1 cellular context compared by ENCODE assay signal in genomic region chr16:69465881-69466280, GRCh38.
TF ChIP-seq lines count a peak whose summit lies in the region.

No MANE protein-coding gene starts in this region.

TF ChIP-seq in HepG2, 621 proteins besides CTCF, POLR2A, EP300 and RAD21 (continued from another document and continues in another):
- TF ChIP-seq ZBTB10 (CRISPR knock-in tag; IDR thresholded peaks at IDR 0.05; ENCODE audit: borderline replicate concordance) (no peak), ZNF331 (CRISPR knock-in tag; IDR thresholded peaks at IDR 0.05) (no peak; the same call in 1 of the 2 replicates), ZNF556 (CRISPR knock-in tag; IDR thresholded peaks at IDR 0.05; ENCODE audit: borderline replicate concordance) (no peak), HOMEZ (CRISPR knock-in tag; IDR thresholded peaks at IDR 0.05; ENCODE audit: low read depth) (peak; percentile 54), FOXK2 (IDR thresholded peaks at IDR 0.05) (no peak), TP53 (CRISPR knock-in tag; conservative IDR thresholded peaks at IDR 0.05) (no peak), ARID5B (CRISPR knock-in tag; IDR thresholded peaks at IDR 0.05) (peak; percentile 77), NKX3-1 (CRISPR knock-in tag; IDR thresholded peaks at IDR 0.05) (0 out of 2 replicates have a peak, but pooled peaks have one; percentile 27), AGO2 (optimal IDR thresholded peaks at IDR 0.05; ENCODE audit: low read depth, low read length) (no peak), ZFP62 (CRISPR knock-in tag; IDR thresholded peaks at IDR 0.05) (no peak), FOXJ3 (CRISPR knock-in tag; IDR thresholded peaks at IDR 0.05; ENCODE audit: borderline replicate concordance) (0 out of 2 replicates have a peak, but pooled peaks have one; percentile 61), CBX1 (IDR thresholded peaks at IDR 0.05; ENCODE audit: low read depth) (no peak), UBTF (CRISPR knock-in tag; IDR thresholded peaks at IDR 0.05) (no peak), MED1 (CRISPR knock-in tag; IDR thresholded peaks at IDR 0.05) (peak; percentile 58), NR2F6 (IDR thresholded peaks at IDR 0.05) (peak; percentile 76), NR2F6 (CRISPR knock-in tag; IDR thresholded peaks at IDR 0.05) (peak; percentile 66), NRL (CRISPR knock-in tag; IDR thresholded peaks at IDR 0.05; ENCODE audit: borderline replicate concordance) (no peak), FOXA1 (IDR thresholded peaks at IDR 0.05) (no peak), FOXA1 (CRISPR knock-in tag; IDR thresholded peaks at IDR 0.05) (peak; percentile 12; the same call in 1 of the 2 replicates), NFIB (CRISPR knock-in tag; IDR thresholded peaks at IDR 0.05; ENCODE audit: borderline replicate concordance) (no peak), HCFC1 (IDR thresholded peaks at IDR 0.05; ENCODE audit: low read depth, low read length) (no peak), RERE (CRISPR knock-in tag; IDR thresholded peaks at IDR 0.05; ENCODE audit: low read depth) (no peak), ATF1 (CRISPR knock-in tag; IDR thresholded peaks at IDR 0.05) (no peak), YEATS2 (CRISPR knock-in tag; IDR thresholded peaks at IDR 0.05; ENCODE audit: borderline replicate concordance) (no peak), JARID2 (CRISPR knock-in tag; IDR thresholded peaks at IDR 0.05; ENCODE audit: insufficient replicate concordance) (no peak), ZNF644 (CRISPR knock-in tag; IDR thresholded peaks at IDR 0.05; ENCODE audit: low read depth) (peak; percentile 33; the same call in 1 of the 2 replicates), DNMT3B (CRISPR knock-in tag; conservative IDR thresholded peaks at IDR 0.05) (no peak), ZNF564 (CRISPR knock-in tag; IDR thresholded peaks at IDR 0.05) (0 out of 2 replicates have a peak, but pooled peaks have one; percentile 38), NR2F2 (IDR thresholded peaks at IDR 0.05; ENCODE audit: borderline replicate concordance, low read depth) (peak; percentile 77; the same call in 1 of the 2 replicates), GMEB2 (CRISPR knock-in tag; IDR thresholded peaks at IDR 0.05; ENCODE audit: low read depth) (no peak), ZBTB7B (CRISPR knock-in tag; IDR thresholded peaks at IDR 0.05) (no peak), ELF3 (CRISPR knock-in tag; IDR thresholded peaks at IDR 0.05) (peak; percentile 16; the same call in 1 of the 2 replicates), ZNF225 (CRISPR knock-in tag; IDR thresholded peaks at IDR 0.05) (no peak), ZFY (CRISPR knock-in tag; IDR thresholded peaks at IDR 0.05) (no peak; the same call in 1 of the 2 replicates), ZNF335 (CRISPR knock-in tag; IDR thresholded peaks at IDR 0.05) (no peak), ZNF704 (CRISPR knock-in tag; IDR thresholded peaks at IDR 0.05; ENCODE audit: borderline replicate concordance) (no peak), MAX (IDR thresholded peaks at IDR 0.05) (no peak), NR2C2 (CRISPR knock-in tag; IDR thresholded peaks at IDR 0.05; ENCODE audit: borderline replicate concordance) (no peak), CEBPG (CRISPR knock-in tag; IDR thresholded peaks at IDR 0.05) (peak; percentile 28; the same call in 1 of the 2 replicates), ZNF337 (CRISPR knock-in tag; IDR thresholded peaks at IDR 0.05; ENCODE audit: borderline replicate concordance, low read depth) (no peak), NAIF1 (CRISPR knock-in tag; IDR thresholded peaks at IDR 0.05; ENCODE audit: borderline replicate concordance) (0 out of 2 replicates have a peak, but pooled peaks have one; percentile 40), TGIF2 (CRISPR knock-in tag; IDR thresholded peaks at IDR 0.05) (no peak), ETV6 (CRISPR knock-in tag; conservative IDR thresholded peaks at IDR 0.05) (no peak), DPF2 (CRISPR knock-in tag; IDR thresholded peaks at IDR 0.05; ENCODE audit: borderline replicate concordance, low read depth) (0 out of 2 replicates have a peak, but pooled peaks have one; percentile 44), SP1 (IDR thresholded peaks at IDR 0.05) (no peak), SP1 (CRISPR knock-in tag; IDR thresholded peaks at IDR 0.05) (no peak), GATAD2A (CRISPR knock-in tag; IDR thresholded peaks at IDR 0.05) (peak; percentile 66), MTA3 (CRISPR knock-in tag; IDR thresholded peaks at IDR 0.05) (no peak), ZNF138 (CRISPR knock-in tag; IDR thresholded peaks at IDR 0.05; ENCODE audit: low read depth) (no peak), CC2D1A (CRISPR knock-in tag; IDR thresholded peaks at IDR 0.05) (no peak)
